8 cellular contexts compared by ENCODE assay signal in the genomic region with DNA sequence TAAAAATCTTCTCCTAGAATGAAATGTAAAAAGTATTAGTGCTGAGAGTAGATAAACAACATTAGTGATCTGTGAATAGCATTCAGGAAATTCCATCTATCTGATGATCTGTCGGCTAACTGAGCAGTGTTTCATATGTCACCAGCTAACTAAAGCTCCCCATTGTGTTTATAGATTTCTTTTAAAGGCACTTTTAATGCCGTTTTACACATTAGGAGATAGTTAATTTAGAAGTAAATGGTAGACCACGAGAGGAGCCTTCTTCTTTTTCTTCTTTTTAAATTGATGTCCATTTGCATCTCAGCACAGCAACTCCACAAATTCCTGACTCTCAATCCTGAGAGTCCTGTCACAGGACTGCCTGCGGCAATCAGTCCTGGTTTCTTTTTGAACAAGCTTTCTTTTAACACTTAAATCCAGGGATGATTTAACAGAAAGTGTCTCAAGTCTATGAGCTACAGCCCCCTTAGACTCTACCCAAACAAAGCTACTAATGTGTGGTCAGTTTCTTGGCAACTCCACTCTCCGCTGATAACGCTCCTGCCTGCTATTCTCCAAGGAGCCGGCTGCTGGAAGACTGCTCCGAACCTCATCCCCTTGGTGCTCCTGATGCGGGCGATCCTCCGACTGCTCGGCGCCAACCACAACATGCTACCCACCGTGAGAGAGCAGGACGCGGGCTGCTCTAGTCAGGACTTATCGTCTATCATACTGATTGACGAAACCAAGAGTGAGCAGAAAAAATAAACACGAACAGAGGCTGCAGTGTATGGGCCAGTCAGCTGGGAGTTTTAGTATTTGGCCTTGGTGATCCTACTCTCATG.
DNase-seq lines count a peak whose midpoint lies in the region; ATAC-seq lines count a peak whose summit lies in the region.

No MANE protein-coding gene starts in this region.

- H3K4me1 ChIP-seq in iPS-18a (ENCODE audit: control insufficient read depth, low read depth, low read length) = peaks cover 43% of the 10 kb centered on the region

- peak overlapping the region; percentile 28 for H3K4me3 ChIP-seq in iPS-18a (ENCODE audit: low read length)

- ATAC-seq in sciatic nerve (peak; percentile 64), HG03469 (IDR thresholded peaks at IDR 0.05; ENCODE audit: unreplicated experiment) (no peak), HG02763 (IDR thresholded peaks at IDR 0.05; ENCODE audit: unreplicated experiment) (no peak), GM18873 (IDR thresholded peaks at IDR 0.05; ENCODE audit: low FRiP score, unreplicated experiment) (no peak)

- H3K27me3 ChIP-seq in iPS-18a (ENCODE audit: control insufficient read depth, insufficient read depth, low read length) = peaks cover 9% of the 10 kb centered on the region

- peak overlapping the region; percentile 9 for H3K9ac ChIP-seq in iPS-18a (ENCODE audit: low read length)

- no peaks in the 10 kb centered on the region for H3K36me3 ChIP-seq in iPS-18a (ENCODE audit: control insufficient read depth, low read depth, low read length)

- no peaks in the 10 kb centered on the region for H3K9me3 ChIP-seq in iPS-18a (ENCODE audit: control insufficient read depth, low read depth, low read length)

- no peak overlapping the region for H3K27ac ChIP-seq in iPS-18a (ENCODE audit: low read length)

- peak; percentile 55 for DNase-seq in H4 (ENCODE audit: low spot score)
- DNase-seq in astrocyte of the hippocampus (ENCODE audit: low read depth, low spot score) = peak; percentile 82
- no peak for DNase-seq in sciatic nerve (ENCODE audit: low spot score)
- no peak for DNase-seq in NCI-H187 (lab: John Stamatoyannopoulos, UW)

- intact Hi-C loops in sciatic nerve (cut with DNase I) = no loop called here

Comparison
In these comparisons a context has a peak if more than half of its experiments do, and no peak if none do; other contexts are left out.
1. DNase-seq: peak in H4 (single experiment) and astrocyte of the hippocampus (single experiment); none in sciatic nerve (single experiment) and NCI-H187 (0 of 2).